Comparison of ENCODE assay signal across 10 cellular contexts in genomic region chr18:36131692-36132483, GRCh38. TPM values are rescaled to one million over a fixed set of nuclear protein-coding genes. Genes with fewer than 3 reads are reported as not detected.
DNase-seq lines count a peak whose midpoint lies in the region; ATAC-seq, FAIRE-seq and TF ChIP-seq lines count a peak whose summit lies in the region.
"Had no signal": no experiment of that assay in that cellular context is flagged by ENCODE, and none has a peak within 500 bp of the region (broad histone marks: within the 10 kb centered on the region; RNA-seq: fewer than 3 reads in every experiment).

No MANE protein-coding gene starts in this region.

- H3K36me3 ChIP-seq in lower lobe of right lung (peaks cover 22% of the 10 kb centered on the region), small intestine (ENCODE audit: control insufficient read depth in 2 of 2, insufficient read depth in 2 of 2, low read length in 2 of 2) (no peaks in the 10 kb centered on the region)

- WGBS in small intestine, 3 donors, result 81 to 88% (median 85%) methylated on average over 9 of the region's 9 CpGs

- H3K27me3 Mint-ChIP-seq in HFFc6 (ENCODE audit: insufficient read depth), result peaks cover 3% of the 10 kb centered on the region; the same call in 1 of the 2 replicates
- H3K27me3 Mint-ChIP-seq in activated naive CD8-positive, alpha-beta T cell treated with anti-CD3 and anti-CD28 coated beads, Interleukin-2, amount 50 U/mL, for 24 hours, result no peaks in the 10 kb centered on the region

- peak overlapping the region; percentile 98; the same call in 1 of the 2 replicates for H3K4me3 ChIP-seq in AG09309 (ENCODE audit: control insufficient read depth, low read depth, low read length)
- peak overlapping the region; percentile 97 for H3K4me3 ChIP-seq in lower lobe of right lung
- no peak overlapping the region for H3K4me3 ChIP-seq in small intestine (ENCODE audit: low read depth in 1 of 2, low read length in 2 of 2)

- peaks cover 15% of the 10 kb centered on the region for H3K36me3 Mint-ChIP-seq in HFFc6 (ENCODE audit: low read depth)
- H3K36me3 Mint-ChIP-seq in activated naive CD8-positive, alpha-beta T cell treated with anti-CD3 and anti-CD28 coated beads, Interleukin-2, amount 50 U/mL, for 24 hours (ENCODE audit: low read depth), result peaks cover 25% of the 10 kb centered on the region

- no peak for DNase-seq in AG09309 (ENCODE audit: low read depth)
- DNase-seq in HFFc6, result no peak
- DNase-seq in activated naive CD8-positive, alpha-beta T cell treated with anti-CD3 and anti-CD28 coated beads, Interleukin-2, amount 50 U/mL, for 24 hours, result no peak
- DNase-seq in lower lobe of right lung, result no peak
- DNase-seq in epidermal melanocyte (ENCODE audit: insufficient read length, low spot score), result no peak
- DNase-seq in small intestine, result no peak
- DNase-seq: stomach had no signal

- peaks cover 47% of the 10 kb centered on the region for H3K4me1 Mint-ChIP-seq in HFFc6 (ENCODE audit: low read depth)
- peaks cover 44% of the 10 kb centered on the region for H3K4me1 Mint-ChIP-seq in activated naive CD8-positive, alpha-beta T cell treated with anti-CD3 and anti-CD28 coated beads, Interleukin-2, amount 50 U/mL, for 24 hours

- no peak for ATAC-seq in activated naive CD8-positive, alpha-beta T cell treated with anti-CD3 and anti-CD28 coated beads, Interleukin-2, amount 50 U/mL, for 24 hours
- ATAC-seq in lower lobe of right lung (no peak), HG03565 (IDR thresholded peaks at IDR 0.05; ENCODE audit: unreplicated experiment) (no peak), HG03342 (IDR thresholded peaks at IDR 0.05; ENCODE audit: unreplicated experiment) (no peak)

- H3K27me3 ChIP-seq in lower lobe of right lung (ENCODE audit: low read depth) (no peaks in the 10 kb centered on the region), small intestine (ENCODE audit: control insufficient read depth in 2 of 2, insufficient read depth in 2 of 2, low read length in 2 of 2) (no peaks in the 10 kb centered on the region)
- H3K27me3 ChIP-seq: stomach had no signal

- no peak overlapping the region for H3K27ac ChIP-seq in lower lobe of right lung
- H3K27ac ChIP-seq in small intestine (ENCODE audit: low read depth in 1 of 2, low read length in 1 of 2), result no peak overlapping the region
- H3K27ac ChIP-seq: stomach had no signal

- H3K4me1 ChIP-seq in lower lobe of right lung (peaks cover 26% of the 10 kb centered on the region), small intestine (ENCODE audit: control insufficient read depth in 2 of 2, insufficient read depth in 1 of 2, low read depth in 1 of 2, low read length in 1 of 2) (peaks cover 2 to 15% of the 10 kb centered on the region in 2 donors)

- peak overlapping the region; percentile 98 for H3K4me3 Mint-ChIP-seq in HFFc6
- H3K4me3 Mint-ChIP-seq in activated naive CD8-positive, alpha-beta T cell treated with anti-CD3 and anti-CD28 coated beads, Interleukin-2, amount 50 U/mL, for 24 hours, result peak overlapping the region; percentile 87

- FAIRE-seq in small intestine (lab: Jason Lieb, UNC), result no peak
- FAIRE-seq: GM12891 had no signal

- no peaks in the 10 kb centered on the region for H3K9me3 Mint-ChIP-seq in HFFc6
- H3K9me3 Mint-ChIP-seq in activated naive CD8-positive, alpha-beta T cell treated with anti-CD3 and anti-CD28 coated beads, Interleukin-2, amount 50 U/mL, for 24 hours, result no peaks in the 10 kb centered on the region

- H3K27ac Mint-ChIP-seq in HFFc6, result no peak overlapping the region; the same call in 1 of the 2 replicates
- peak overlapping the region; percentile 50 for H3K27ac Mint-ChIP-seq in activated naive CD8-positive, alpha-beta T cell treated with anti-CD3 and anti-CD28 coated beads, Interleukin-2, amount 50 U/mL, for 24 hours

- intact Hi-C loops in lower lobe of right lung (cut with DNase I), result no loop called here

- H3K9me3 ChIP-seq in lower lobe of right lung (no peaks in the 10 kb centered on the region), small intestine (ENCODE audit: control insufficient read depth, low read depth) (no peaks in the 10 kb centered on the region)
- H3K9me3 ChIP-seq: stomach had no signal

- no peak for TF ChIP-seq CTCF in AG09309 (IDR thresholded peaks at IDR 0.05; ENCODE audit: control insufficient read depth, insufficient read depth, low read depth, low read length, missing control alignments)
- no peak for TF ChIP-seq CTCF in HFFc6 (IDR thresholded peaks at IDR 0.05)
- TF ChIP-seq CTCF in lower lobe of right lung (IDR thresholded peaks at IDR 0.05), result no peak

RNA-seq across cellular contexts. Expression of gene ELP2, which starts 2.2 kb away (rescaled TPM):
- total RNA-seq in HFFc6 (2021; fragmentation: NEBNext Ultra II Directional; extraction: Animal tissue kit (Norgen Biotek cat#: 25700)), result 10 to 100 TPM; 76.2 to 99.7 (median 82.3) TPM
- total RNA-seq in lower lobe of right lung, result 62.2 TPM
- polyA plus RNA-seq in small intestine, result 10 to 100 TPM; 30.2 to 32.7 (median 30.8) TPM

RNA-seq across cellular contexts. Expression of gene SLC39A6, which starts 2.7 kb away (rescaled TPM):
- total RNA-seq in HFFc6 (2021; fragmentation: NEBNext Ultra II Directional; extraction: Animal tissue kit (Norgen Biotek cat#: 25700)), result 10 to 100 TPM; 62.4 to 76.4 (median 71.1) TPM
- total RNA-seq in lower lobe of right lung, result 28.9 TPM
- polyA plus RNA-seq in small intestine, result 1 to 10 TPM in 2 of 3 donors, under 1 TPM in 1; 0.89 to 9.3 (median 1.9) TPM

RNA-seq across cellular contexts. Expression of gene MOCOS, which starts 55.4 kb away (rescaled TPM):
- 1 to 10 TPM; 1.7 to 3.0 (median 2.5) TPM for total RNA-seq in HFFc6 (2021; fragmentation: NEBNext Ultra II Directional; extraction: Animal tissue kit (Norgen Biotek cat#: 25700))
- total RNA-seq in lower lobe of right lung, result 4.2 TPM
- polyA plus RNA-seq in small intestine, result 10 to 100 TPM; 15.2 to 19.7 (median 18.1) TPM

Comparison
In these comparisons a context has a peak if more than half of its experiments do, and no peak if none do; other contexts are left out.
1. H3K4me3 ChIP-seq: peak in AG09309 (single experiment) and lower lobe of right lung (single experiment); none in small intestine (0 of 2).